In the genomic region with DNA sequence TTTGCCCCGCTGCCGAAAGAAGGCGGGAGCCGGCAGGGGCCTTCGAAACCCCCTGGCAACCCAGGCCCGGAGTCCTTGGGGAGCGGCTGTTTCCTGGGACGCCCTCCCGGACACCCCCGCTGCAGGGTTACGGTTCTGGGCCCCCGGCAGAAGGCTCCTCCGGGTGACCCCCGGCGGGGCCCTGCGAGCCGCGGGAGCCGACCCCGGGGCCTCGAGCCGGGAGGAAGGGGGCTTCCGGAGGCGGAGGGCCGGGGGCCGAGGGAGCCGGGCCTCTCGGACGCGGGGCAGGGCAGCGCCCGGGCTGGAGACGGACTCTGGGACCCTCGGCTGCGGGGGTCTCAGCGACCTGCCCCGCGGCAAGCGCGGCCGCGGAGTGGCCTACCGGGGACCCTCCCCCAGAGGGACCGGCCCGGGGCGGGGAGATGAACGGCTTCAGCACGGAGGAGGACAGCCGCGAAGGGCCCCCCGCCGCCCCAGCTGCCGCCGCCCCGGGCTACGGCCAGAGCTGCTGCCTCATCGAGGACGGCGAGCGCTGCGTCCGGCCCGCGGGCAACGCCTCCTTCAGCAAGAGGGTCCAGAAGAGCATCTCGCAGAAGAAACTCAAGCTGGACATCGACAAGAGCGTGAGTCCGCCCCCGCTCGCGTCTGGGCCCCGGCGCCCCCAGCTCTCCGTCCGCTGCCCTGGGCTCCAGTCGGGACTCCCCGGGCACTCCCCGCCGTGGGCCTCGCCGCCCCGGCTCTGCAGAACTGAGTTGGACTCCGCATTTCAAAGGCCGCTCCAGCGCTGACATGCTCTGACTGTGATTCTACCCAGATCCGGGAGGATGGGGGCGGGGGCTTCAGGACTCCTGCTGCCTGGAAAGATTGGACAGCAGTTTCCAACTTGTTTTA, we compare ENCODE assay signal across 8 cellular contexts. TPM values are rescaled to one million over a fixed set of nuclear protein-coding genes. Genes with fewer than 3 reads are reported as not detected.
DNase-seq lines count a peak whose midpoint lies in the region; ATAC-seq and TF ChIP-seq lines count a peak whose summit lies in the region.

No MANE protein-coding gene starts in this region.

- no peaks in the 10 kb centered on the region for H3K27me3 ChIP-seq in CD8-positive, alpha-beta memory T cell (ENCODE audit: insufficient read depth, low read length, poor library complexity, severe bottlenecking)
- H3K27me3 ChIP-seq in right lobe of liver: no peaks in the 10 kb centered on the region

- peak overlapping the region; percentile 88 to 96 (median 92) for H3K4me3 Mint-ChIP-seq in CD8-positive, alpha-beta memory T cell
- peak overlapping the region; percentile 92 for H3K4me3 Mint-ChIP-seq in activated CD4-positive, alpha-beta T cell treated with anti-CD3 and anti-CD28 coated beads, Interleukin-2, amount 10 ng/mL, durations not matched to agents 24 days and 14 days

- intact Hi-C loops in activated CD4-positive, alpha-beta T cell treated with anti-CD3 and anti-CD28 coated beads, Interleukin-2, amount 10 ng/mL, durations not matched to agents 24 days and 14 days (cut with micrococcal nuclease): loop anchor here (2.0 kb wide), 1 partner anchor 308 kb away; a partner anchor contains a TSS
- intact Hi-C loops in right lobe of liver (cut with DNase I): no loop called here

- POLR2A ChIA-PET in CD8-positive, alpha-beta memory T cell (lab: Charles Lee): interaction anchor here (1.4 kb wide), 1 partner anchor 256 kb away, joined by 3 read pairs; a partner anchor contains a TSS

- no peaks in the 10 kb centered on the region for H3K27me3 Mint-ChIP-seq in CD8-positive, alpha-beta memory T cell
- H3K27me3 Mint-ChIP-seq in activated CD4-positive, alpha-beta T cell treated with anti-CD3 and anti-CD28 coated beads, Interleukin-2, amount 10 ng/mL, durations not matched to agents 24 days and 14 days: no peaks in the 10 kb centered on the region

- peaks cover 16% of the 10 kb centered on the region for H3K36me3 ChIP-seq in CD8-positive, alpha-beta memory T cell (ENCODE audit: insufficient read depth, low read length)
- peaks cover 0 to 4% (median 0%) of the 10 kb centered on the region in 4 donors for H3K36me3 ChIP-seq in right lobe of liver

- DNase-seq in CD8-positive, alpha-beta memory T cell: peak; percentile 28 to 56 (median 34)
- DNase-seq in HuH-7 (ENCODE audit: low spot score) (peak; percentile 59), dermis microvascular lymphatic vessel endothelial cell (ENCODE audit: low read depth in 2 of 2) (peak; percentile 30 to 76), right lobe of liver (peak; percentile 60 to 70 (median 69))
- peak; percentile 83 for DNase-seq in activated CD4-positive, alpha-beta T cell treated with anti-CD3 and anti-CD28 coated beads, Interleukin-2, amount 10 ng/mL, durations not matched to agents 24 days and 14 days
- peak; percentile 39 for DNase-seq in stimulated activated CD4-positive, alpha-beta T cell treated with anti-CD3 and anti-CD28 coated beads, Interleukin-4, amount 100 ng/mL, for 24 hours

- ATAC-seq in GM21390 (IDR thresholded peaks at IDR 0.05; ENCODE audit: unreplicated experiment) (peak; percentile 21), right lobe of liver (peak; percentile 28 to 42 (median 38)), esophagus mucosa (no peak)

- H3K27ac Mint-ChIP-seq in CD8-positive, alpha-beta memory T cell: peak overlapping the region; percentile 44 to 99 (median 92)
- H3K27ac Mint-ChIP-seq in activated CD4-positive, alpha-beta T cell treated with anti-CD3 and anti-CD28 coated beads, Interleukin-2, amount 10 ng/mL, durations not matched to agents 24 days and 14 days: peak overlapping the region; percentile 39

- CTCF ChIA-PET in CD8-positive, alpha-beta memory T cell (lab: Charles Lee): no interaction called here

- no peak for TF ChIP-seq POLR2A in right lobe of liver (IDR thresholded peaks at IDR 0.05)

- no peak for TF ChIP-seq CTCF in right lobe of liver (IDR thresholded peaks at IDR 0.05)

- H3K27ac ChIP-seq in CD8-positive, alpha-beta memory T cell (ENCODE audit: low read depth, low read length): peak overlapping the region; percentile 65
- H3K27ac ChIP-seq in right lobe of liver: peak overlapping the region; percentile 49 to 79 (median 74)

- H3K4me3 ChIP-seq in CD8-positive, alpha-beta memory T cell (ENCODE audit: low read length): peak overlapping the region; percentile 78
- peak overlapping the region; percentile 73 to 98 (median 78) for H3K4me3 ChIP-seq in right lobe of liver

- H3K9me3 ChIP-seq in CD8-positive, alpha-beta memory T cell (ENCODE audit: low read length): no peaks in the 10 kb centered on the region
- no peaks in the 10 kb centered on the region for H3K9me3 ChIP-seq in right lobe of liver

- peaks cover 59 to 82% (median 78%) of the 10 kb centered on the region in 3 donors for H3K4me1 Mint-ChIP-seq in CD8-positive, alpha-beta memory T cell
- H3K4me1 Mint-ChIP-seq in activated CD4-positive, alpha-beta T cell treated with anti-CD3 and anti-CD28 coated beads, Interleukin-2, amount 10 ng/mL, durations not matched to agents 24 days and 14 days: peaks cover 43% of the 10 kb centered on the region

- peaks cover 38% of the 10 kb centered on the region for H3K4me1 ChIP-seq in CD8-positive, alpha-beta memory T cell (ENCODE audit: insufficient read depth, low read length)
- H3K4me1 ChIP-seq in right lobe of liver: peaks cover 0 to 26% (median 3%) of the 10 kb centered on the region in 4 donors

- no peaks in the 10 kb centered on the region for H3K9me3 Mint-ChIP-seq in CD8-positive, alpha-beta memory T cell
- no peaks in the 10 kb centered on the region for H3K9me3 Mint-ChIP-seq in activated CD4-positive, alpha-beta T cell treated with anti-CD3 and anti-CD28 coated beads, Interleukin-2, amount 10 ng/mL, durations not matched to agents 24 days and 14 days

- peaks cover 9 to 44% (median 12%) of the 10 kb centered on the region in 3 donors for H3K36me3 Mint-ChIP-seq in CD8-positive, alpha-beta memory T cell
- peaks cover 20% of the 10 kb centered on the region for H3K36me3 Mint-ChIP-seq in activated CD4-positive, alpha-beta T cell treated with anti-CD3 and anti-CD28 coated beads, Interleukin-2, amount 10 ng/mL, durations not matched to agents 24 days and 14 days (ENCODE audit: low read depth)

- 0% methylated on average over 5 of the region's 88 CpGs for WGBS in right lobe of liver (ENCODE audit: insufficient coverage, low coverage, low lambda C conversion rate, missing lambda C conversion rate)

RNA-seq across cellular contexts. Expression of a gene that starts 0.6 kb away (rescaled TPM):
- total RNA-seq in CD8-positive, alpha-beta memory T cell: 10 to 100 TPM; 35.1 to 37.9 TPM
- polyA plus RNA-seq in CD8-positive, alpha-beta memory T cell: 37.9 TPM
- 31.4 and 37.7 TPM in 2 replicates for total RNA-seq in activated CD4-positive, alpha-beta T cell treated with anti-CD3 and anti-CD28 coated beads, Interleukin-2, amount 10 ng/mL, durations not matched to agents 24 days and 14 days
- total RNA-seq in dermis microvascular lymphatic vessel endothelial cell (16.8 and 28.2 TPM in 2 replicates), right lobe of liver (10 to 100 TPM in 5 of 6 experiments, 1 to 10 TPM in 1; 9.7 to 24.9 (median 20.1) TPM), esophagus mucosa (19.4 TPM)

RNA-seq across cellular contexts. Expression of a gene that starts 31.6 kb away (rescaled TPM):
- total RNA-seq in CD8-positive, alpha-beta memory T cell: not detected
- polyA plus RNA-seq in CD8-positive, alpha-beta memory T cell: not detected
- not detected in 2 replicates for total RNA-seq in activated CD4-positive, alpha-beta T cell treated with anti-CD3 and anti-CD28 coated beads, Interleukin-2, amount 10 ng/mL, durations not matched to agents 24 days and 14 days
- total RNA-seq in dermis microvascular lymphatic vessel endothelial cell (not detected in 2 replicates), right lobe of liver (not detected), esophagus mucosa (not detected)
